In the genomic region with DNA sequence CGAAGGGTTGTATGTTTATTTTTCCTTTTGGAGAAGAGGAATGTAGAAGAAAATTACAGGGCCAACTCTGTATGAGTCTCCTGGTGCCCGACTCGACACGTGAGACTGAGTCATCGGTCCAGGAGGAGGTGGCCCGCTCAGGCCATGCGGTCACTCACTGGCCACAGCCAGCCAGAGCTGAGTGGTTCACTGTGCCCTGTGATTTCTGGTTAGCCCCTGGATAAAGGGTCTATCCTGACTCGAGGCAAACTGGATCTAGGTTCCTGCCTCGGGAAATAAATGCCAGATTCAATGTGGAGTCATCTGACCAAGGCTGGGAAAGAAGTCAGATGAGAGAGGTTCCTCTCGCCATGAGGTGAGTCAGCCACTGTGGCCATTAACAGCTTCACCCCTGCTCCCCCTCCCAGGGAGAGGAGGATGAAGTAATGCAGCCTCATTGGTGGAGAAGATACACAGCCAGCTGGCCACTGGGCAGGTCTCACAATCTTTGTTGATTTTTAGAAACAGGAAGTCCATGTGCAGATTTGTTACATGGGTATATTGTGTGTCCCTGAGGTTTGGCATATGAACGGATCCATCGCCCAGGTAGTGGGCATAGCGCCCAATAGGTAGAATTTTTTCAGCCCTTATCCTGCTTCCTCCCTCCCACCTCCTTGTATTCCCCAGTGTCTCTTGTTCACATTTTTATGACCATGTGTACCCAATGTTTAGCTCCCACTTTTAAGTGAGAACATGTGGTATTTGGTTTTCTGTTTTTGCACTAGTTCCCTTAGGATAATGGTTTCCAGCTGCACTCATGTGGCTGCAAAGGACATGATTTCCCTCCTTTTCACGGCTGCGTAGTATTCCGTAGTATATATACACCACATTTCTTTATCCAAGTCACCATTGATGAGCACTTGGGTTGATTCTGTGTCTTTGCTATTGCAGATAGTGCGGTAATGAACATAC, we compare ENCODE assay signal across 1 cellular context.
A peak's percentile ranks its signal among the peaks of the same experiment; 100 is the strongest.
TF ChIP-seq lines count a peak whose summit lies in the region.

No MANE protein-coding gene starts in this region.

TF ChIP-seq in K562, 482 proteins besides CTCF, POLR2A, EP300 and RAD21 (continued from another document and continues in another):
- TF ChIP-seq, protein P1, sequence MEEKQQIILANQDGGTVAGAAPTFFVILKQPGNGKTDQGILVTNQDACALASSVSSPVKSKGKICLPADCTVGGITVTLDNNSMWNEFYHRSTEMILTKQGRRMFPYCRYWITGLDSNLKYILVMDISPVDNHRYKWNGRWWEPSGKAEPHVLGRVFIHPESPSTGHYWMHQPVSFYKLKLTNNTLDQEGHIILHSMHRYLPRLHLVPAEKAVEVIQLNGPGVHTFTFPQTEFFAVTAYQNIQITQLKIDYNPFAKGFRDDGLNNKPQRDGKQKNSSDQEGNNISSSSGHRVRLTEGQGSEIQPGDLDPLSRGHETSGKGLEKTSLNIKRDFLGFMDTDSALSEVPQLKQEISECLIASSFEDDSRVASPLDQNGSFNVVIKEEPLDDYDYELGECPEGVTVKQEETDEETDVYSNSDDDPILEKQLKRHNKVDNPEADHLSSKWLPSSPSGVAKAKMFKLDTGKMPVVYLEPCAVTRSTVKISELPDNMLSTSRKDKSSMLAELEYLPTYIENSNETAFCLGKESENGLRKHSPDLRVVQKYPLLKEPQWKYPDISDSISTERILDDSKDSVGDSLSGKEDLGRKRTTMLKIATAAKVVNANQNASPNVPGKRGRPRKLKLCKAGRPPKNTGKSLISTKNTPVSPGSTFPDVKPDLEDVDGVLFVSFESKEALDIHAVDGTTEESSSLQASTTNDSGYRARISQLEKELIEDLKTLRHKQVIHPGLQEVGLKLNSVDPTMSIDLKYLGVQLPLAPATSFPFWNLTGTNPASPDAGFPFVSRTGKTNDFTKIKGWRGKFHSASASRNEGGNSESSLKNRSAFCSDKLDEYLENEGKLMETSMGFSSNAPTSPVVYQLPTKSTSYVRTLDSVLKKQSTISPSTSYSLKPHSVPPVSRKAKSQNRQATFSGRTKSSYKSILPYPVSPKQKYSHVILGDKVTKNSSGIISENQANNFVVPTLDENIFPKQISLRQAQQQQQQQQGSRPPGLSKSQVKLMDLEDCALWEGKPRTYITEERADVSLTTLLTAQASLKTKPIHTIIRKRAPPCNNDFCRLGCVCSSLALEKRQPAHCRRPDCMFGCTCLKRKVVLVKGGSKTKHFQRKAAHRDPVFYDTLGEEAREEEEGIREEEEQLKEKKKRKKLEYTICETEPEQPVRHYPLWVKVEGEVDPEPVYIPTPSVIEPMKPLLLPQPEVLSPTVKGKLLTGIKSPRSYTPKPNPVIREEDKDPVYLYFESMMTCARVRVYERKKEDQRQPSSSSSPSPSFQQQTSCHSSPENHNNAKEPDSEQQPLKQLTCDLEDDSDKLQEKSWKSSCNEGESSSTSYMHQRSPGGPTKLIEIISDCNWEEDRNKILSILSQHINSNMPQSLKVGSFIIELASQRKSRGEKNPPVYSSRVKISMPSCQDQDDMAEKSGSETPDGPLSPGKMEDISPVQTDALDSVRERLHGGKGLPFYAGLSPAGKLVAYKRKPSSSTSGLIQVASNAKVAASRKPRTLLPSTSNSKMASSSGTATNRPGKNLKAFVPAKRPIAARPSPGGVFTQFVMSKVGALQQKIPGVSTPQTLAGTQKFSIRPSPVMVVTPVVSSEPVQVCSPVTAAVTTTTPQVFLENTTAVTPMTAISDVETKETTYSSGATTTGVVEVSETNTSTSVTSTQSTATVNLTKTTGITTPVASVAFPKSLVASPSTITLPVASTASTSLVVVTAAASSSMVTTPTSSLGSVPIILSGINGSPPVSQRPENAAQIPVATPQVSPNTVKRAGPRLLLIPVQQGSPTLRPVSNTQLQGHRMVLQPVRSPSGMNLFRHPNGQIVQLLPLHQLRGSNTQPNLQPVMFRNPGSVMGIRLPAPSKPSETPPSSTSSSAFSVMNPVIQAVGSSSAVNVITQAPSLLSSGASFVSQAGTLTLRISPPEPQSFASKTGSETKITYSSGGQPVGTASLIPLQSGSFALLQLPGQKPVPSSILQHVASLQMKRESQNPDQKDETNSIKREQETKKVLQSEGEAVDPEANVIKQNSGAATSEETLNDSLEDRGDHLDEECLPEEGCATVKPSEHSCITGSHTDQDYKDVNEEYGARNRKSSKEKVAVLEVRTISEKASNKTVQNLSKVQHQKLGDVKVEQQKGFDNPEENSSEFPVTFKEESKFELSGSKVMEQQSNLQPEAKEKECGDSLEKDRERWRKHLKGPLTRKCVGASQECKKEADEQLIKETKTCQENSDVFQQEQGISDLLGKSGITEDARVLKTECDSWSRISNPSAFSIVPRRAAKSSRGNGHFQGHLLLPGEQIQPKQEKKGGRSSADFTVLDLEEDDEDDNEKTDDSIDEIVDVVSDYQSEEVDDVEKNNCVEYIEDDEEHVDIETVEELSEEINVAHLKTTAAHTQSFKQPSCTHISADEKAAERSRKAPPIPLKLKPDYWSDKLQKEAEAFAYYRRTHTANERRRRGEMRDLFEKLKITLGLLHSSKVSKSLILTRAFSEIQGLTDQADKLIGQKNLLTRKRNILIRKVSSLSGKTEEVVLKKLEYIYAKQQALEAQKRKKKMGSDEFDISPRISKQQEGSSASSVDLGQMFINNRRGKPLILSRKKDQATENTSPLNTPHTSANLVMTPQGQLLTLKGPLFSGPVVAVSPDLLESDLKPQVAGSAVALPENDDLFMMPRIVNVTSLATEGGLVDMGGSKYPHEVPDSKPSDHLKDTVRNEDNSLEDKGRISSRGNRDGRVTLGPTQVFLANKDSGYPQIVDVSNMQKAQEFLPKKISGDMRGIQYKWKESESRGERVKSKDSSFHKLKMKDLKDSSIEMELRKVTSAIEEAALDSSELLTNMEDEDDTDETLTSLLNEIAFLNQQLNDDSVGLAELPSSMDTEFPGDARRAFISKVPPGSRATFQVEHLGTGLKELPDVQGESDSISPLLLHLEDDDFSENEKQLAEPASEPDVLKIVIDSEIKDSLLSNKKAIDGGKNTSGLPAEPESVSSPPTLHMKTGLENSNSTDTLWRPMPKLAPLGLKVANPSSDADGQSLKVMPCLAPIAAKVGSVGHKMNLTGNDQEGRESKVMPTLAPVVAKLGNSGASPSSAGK (IDR thresholded peaks at IDR 0.05) = peak; percentile 94
- no peak for TF ChIP-seq ZNF253 (CRISPR knock-in tag; conservative IDR thresholded peaks at IDR 0.05)
- TF ChIP-seq WHSC1 (IDR thresholded peaks at IDR 0.05; ENCODE audit: low read length) = no peak
- TF ChIP-seq ZNF668 (CRISPR knock-in tag; IDR thresholded peaks at IDR 0.05) = no peak
- TF ChIP-seq BCOR (IDR thresholded peaks at IDR 0.05) = peak; percentile 89
- TF ChIP-seq BCL6 (CRISPR knock-in tag; IDR thresholded peaks at IDR 0.05) = no peak
- peak; percentile 85 for TF ChIP-seq JUN (IDR thresholded peaks at IDR 0.05; ENCODE audit: borderline replicate concordance, low read depth, low read length)
- TF ChIP-seq JUN (CRISPR knock-in tag; IDR thresholded peaks at IDR 0.05; ENCODE audit: borderline replicate concordance) = peak; percentile 7; the same call in 1 of the 2 replicates
- TF ChIP-seq TAF9B (IDR thresholded peaks at IDR 0.05; ENCODE audit: partially characterized antibody) = peak; percentile 78
- no peak for TF ChIP-seq ERF (CRISPR knock-in tag; IDR thresholded peaks at IDR 0.05)
- TF ChIP-seq TAF7 (tag; IDR thresholded peaks at IDR 0.05) = 0 out of 2 replicates have a peak, but pooled peaks have one; percentile 21
- TF ChIP-seq BRD9 (IDR thresholded peaks at IDR 0.05; ENCODE audit: low read depth, partially characterized antibody) = peak; percentile 80
- TF ChIP-seq EWSR1 (IDR thresholded peaks at IDR 0.05; ENCODE audit: borderline replicate concordance, low read depth, partially characterized antibody) = no peak
- TF ChIP-seq SMAD4 (CRISPR knock-in tag; conservative IDR thresholded peaks at IDR 0.05) = peak; percentile 76
- TF ChIP-seq, protein P2, sequence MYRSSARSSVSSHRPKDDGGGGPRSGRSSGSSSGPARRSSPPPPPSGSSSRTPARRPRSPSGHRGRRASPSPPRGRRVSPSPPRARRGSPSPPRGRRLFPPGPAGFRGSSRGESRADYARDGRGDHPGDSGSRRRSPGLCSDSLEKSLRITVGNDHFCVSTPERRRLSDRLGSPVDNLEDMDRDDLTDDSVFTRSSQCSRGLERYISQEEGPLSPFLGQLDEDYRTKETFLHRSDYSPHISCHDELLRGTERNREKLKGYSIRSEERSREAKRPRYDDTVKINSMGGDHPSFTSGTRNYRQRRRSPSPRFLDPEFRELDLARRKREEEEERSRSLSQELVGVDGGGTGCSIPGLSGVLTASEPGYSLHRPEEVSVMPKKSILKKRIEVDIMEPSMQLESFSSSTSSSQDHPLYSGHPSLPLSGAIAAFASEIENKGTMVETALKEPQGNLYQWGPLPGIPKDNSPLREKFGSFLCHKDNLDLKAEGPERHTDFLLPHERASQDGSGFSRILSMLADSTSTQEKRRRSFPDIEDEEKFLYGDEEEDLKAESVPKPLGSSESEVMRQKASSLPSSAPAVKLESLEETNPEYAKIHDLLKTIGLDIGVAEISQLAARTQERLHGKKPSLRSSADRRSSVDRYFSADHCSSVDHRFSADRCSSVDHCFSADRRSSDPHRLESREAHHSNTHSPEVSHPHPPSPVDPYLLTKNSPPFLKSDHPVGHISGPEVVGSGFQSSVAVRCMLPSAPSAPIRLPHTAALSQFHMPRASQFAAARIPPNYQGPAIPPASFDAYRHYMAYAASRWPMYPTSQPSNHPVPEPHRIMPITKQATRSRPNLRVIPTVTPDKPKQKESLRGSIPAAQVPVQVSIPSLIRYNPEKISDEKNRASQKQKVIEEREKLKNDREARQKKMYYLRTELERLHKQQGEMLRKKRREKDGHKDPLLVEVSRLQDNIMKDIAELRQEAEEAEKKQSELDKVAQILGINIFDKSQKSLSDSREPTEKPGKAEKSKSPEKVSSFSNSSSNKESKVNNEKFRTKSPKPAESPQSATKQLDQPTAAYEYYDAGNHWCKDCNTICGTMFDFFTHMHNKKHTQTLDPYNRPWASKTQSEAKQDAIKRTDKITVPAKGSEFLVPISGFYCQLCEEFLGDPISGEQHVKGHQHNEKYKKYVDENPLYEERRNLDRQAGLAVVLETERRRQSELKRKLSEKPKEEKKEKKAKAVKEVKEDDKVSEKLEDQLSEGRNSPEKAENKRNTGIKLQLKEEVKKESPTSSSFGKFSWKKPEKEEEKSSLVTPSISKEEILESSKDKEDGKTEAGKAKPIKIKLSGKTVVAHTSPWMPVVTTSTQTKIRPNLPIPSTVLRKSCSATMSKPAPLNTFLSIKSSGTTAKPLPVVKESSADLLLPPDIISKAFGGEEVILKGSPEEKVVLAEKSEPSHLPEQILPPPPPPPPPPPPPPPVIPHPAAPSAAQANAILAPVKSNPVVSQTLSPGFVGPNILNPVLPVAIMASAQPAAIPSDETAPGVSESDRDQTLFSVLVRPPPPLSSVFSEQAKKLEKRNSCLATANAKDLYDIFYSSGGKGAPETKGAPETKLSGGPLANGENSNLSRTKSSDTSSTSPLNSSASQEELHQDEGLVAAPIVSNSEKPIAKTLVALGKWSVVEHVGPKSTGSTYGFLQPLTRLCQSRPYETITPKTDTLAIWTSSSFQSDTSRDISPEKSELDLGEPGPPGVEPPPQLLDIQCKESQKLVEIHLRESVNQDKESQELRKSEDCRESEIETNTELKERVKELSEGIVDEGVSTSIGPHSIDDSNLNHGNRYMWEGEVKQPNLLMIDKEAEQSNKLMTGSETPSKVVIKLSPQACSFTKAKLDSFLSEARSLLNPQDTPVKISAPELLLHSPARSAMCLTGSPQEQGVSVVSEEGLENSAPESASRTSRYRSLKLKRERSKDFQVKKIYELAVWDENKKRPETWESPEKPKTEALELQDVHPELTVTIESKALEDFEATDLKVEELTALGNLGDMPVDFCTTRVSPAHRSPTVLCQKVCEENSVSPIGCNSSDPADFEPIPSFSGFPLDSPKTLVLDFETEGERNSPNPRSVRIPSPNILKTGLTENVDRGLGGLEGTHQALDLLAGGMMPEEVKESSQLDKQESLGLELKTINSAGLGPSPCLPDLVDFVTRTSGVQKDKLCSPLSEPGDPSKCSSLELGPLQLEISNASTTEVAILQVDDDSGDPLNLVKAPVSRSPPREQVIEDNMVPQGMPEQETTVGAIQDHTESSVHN (IDR thresholded peaks at IDR 0.05; ENCODE audit: borderline replicate concordance in 1 of 2, low read depth in 1 of 2) = peak in 1 of 2 experiments; percentile 91; a peak in 2 of 4 replicates
- peak; percentile 95 for TF ChIP-seq FOXK2 (conservative IDR thresholded peaks at IDR 0.05 in 1 of 2, IDR thresholded peaks at IDR 0.05 in 1 of 2; ENCODE audit: low read depth in 2 of 2)
- no peak for TF ChIP-seq ZNF830 (CRISPR knock-in tag; IDR thresholded peaks at IDR 0.05)
- TF ChIP-seq, protein P3, sequence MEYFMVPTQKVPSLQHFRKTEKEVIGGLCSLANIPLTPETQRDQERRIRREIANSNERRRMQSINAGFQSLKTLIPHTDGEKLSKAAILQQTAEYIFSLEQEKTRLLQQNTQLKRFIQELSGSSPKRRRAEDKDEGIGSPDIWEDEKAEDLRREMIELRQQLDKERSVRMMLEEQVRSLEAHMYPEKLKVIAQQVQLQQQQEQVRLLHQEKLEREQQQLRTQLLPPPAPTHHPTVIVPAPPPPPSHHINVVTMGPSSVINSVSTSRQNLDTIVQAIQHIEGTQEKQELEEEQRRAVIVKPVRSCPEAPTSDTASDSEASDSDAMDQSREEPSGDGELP (CRISPR knock-in tag; IDR thresholded peaks at IDR 0.05; ENCODE audit: borderline replicate concordance) = peak; percentile 95
- TF ChIP-seq, protein P4, sequence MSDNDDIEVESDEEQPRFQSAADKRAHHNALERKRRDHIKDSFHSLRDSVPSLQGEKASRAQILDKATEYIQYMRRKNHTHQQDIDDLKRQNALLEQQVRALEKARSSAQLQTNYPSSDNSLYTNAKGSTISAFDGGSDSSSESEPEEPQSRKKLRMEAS (CRISPR knock-in tag; IDR thresholded peaks at IDR 0.05) = peak; percentile 97
- TF ChIP-seq ZNF184 (CRISPR knock-in tag; IDR thresholded peaks at IDR 0.05) = no peak
- TF ChIP-seq ZNF431 (CRISPR knock-in tag; IDR thresholded peaks at IDR 0.05) = peak; percentile 73
- no peak for TF ChIP-seq ZNF77 (CRISPR knock-in tag; IDR thresholded peaks at IDR 0.05)
- TF ChIP-seq, protein P5, sequence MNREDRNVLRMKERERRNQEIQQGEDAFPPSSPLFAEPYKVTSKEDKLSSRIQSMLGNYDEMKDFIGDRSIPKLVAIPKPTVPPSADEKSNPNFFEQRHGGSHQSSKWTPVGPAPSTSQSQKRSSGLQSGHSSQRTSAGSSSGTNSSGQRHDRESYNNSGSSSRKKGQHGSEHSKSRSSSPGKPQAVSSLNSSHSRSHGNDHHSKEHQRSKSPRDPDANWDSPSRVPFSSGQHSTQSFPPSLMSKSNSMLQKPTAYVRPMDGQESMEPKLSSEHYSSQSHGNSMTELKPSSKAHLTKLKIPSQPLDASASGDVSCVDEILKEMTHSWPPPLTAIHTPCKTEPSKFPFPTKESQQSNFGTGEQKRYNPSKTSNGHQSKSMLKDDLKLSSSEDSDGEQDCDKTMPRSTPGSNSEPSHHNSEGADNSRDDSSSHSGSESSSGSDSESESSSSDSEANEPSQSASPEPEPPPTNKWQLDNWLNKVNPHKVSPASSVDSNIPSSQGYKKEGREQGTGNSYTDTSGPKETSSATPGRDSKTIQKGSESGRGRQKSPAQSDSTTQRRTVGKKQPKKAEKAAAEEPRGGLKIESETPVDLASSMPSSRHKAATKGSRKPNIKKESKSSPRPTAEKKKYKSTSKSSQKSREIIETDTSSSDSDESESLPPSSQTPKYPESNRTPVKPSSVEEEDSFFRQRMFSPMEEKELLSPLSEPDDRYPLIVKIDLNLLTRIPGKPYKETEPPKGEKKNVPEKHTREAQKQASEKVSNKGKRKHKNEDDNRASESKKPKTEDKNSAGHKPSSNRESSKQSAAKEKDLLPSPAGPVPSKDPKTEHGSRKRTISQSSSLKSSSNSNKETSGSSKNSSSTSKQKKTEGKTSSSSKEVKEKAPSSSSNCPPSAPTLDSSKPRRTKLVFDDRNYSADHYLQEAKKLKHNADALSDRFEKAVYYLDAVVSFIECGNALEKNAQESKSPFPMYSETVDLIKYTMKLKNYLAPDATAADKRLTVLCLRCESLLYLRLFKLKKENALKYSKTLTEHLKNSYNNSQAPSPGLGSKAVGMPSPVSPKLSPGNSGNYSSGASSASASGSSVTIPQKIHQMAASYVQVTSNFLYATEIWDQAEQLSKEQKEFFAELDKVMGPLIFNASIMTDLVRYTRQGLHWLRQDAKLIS (CRISPR knock-in tag; IDR thresholded peaks at IDR 0.05) = no peak
- no peak for TF ChIP-seq NONO (IDR thresholded peaks at IDR 0.05; ENCODE audit: low read depth in 2 of 2, low read length in 1 of 2)
- TF ChIP-seq POLR2B (IDR thresholded peaks at IDR 0.05; ENCODE audit: low read depth, partially characterized antibody) = peak; percentile 54
